Comparison of ENCODE assay signal across 29 cellular contexts in genomic region chr1:203564024-203564423, GRCh38.
A peak's percentile ranks its signal among the peaks of the same experiment; 100 is the strongest.
DNase-seq lines count a peak whose midpoint lies in the region; ATAC-seq, FAIRE-seq and TF ChIP-seq lines count a peak whose summit lies in the region.
"Had no signal": no experiment of that assay in that cellular context is flagged by ENCODE, and none has a peak within 500 bp of the region (broad histone marks: within the 10 kb centered on the region; RNA-seq: fewer than 3 reads in every experiment).

No MANE protein-coding gene starts in this region.

- H3K79me2 ChIP-seq in astrocyte (ENCODE audit: insufficient read depth, low read length) = no peaks in the 10 kb centered on the region

- no peaks in the 10 kb centered on the region for H3K9me3 Mint-ChIP-seq in astrocyte (ENCODE audit: unreplicated experiment)
- H3K9me3 Mint-ChIP-seq: neural crest cell; T-helper 2 cell treated with Interferon-gamma antibody and Interleukin-4, amounts not matched to agents 5 μg/mL and 100 μg/mL, for 36 hours had no signal

- intact Hi-C loops in posterior vena cava (cut with DNase I) (no loop called here), mucosa of descending colon (cut with DNase I, micrococcal nuclease) (no loop called here)

- H3K4me3 Mint-ChIP-seq in astrocyte (ENCODE audit: unreplicated experiment) = no peak overlapping the region
- H3K4me3 Mint-ChIP-seq: activated naive CD8-positive, alpha-beta T cell; neural crest cell; T-helper 2 cell treated with Interferon-gamma antibody and Interleukin-4, amounts not matched to agents 5 μg/mL and 100 μg/mL, for 36 hours had no signal

- no peak overlapping the region for H3K27ac ChIP-seq in astrocyte (ENCODE audit: low read depth, low read length)
- H3K27ac ChIP-seq: BLaER1 treated with 17β-estradiol and CSF1 and Interleukin-3, amounts not matched to agents 10 nM and 100 nM; body of pancreas; left ventricle myocardium inferior; Peyer's patch; right atrium auricular region; VCaP had no signal

- H3K4me1 ChIP-seq in astrocyte (ENCODE audit: insufficient read depth, low read length) (peaks cover 11% of the 10 kb centered on the region), mucosa of descending colon (ENCODE audit: low read depth) (no peaks in the 10 kb centered on the region)
- H3K4me1 ChIP-seq: body of pancreas, Peyer's patch had no signal

- H3K4me3 ChIP-seq in astrocyte (ENCODE audit: insufficient read depth, low read depth, low read length) = no peak overlapping the region
- no peak overlapping the region for H3K4me3 ChIP-seq in mucosa of descending colon
- H3K4me3 ChIP-seq: BLaER1 treated with 17β-estradiol and CSF1 and Interleukin-3, amounts not matched to agents 10 nM and 100 nM; body of pancreas; left ventricle myocardium inferior; Peyer's patch; right atrium auricular region had no signal

- no peak overlapping the region for H3K9ac ChIP-seq in astrocyte (ENCODE audit: low read length)
- H3K9ac ChIP-seq: BLaER1 treated with 17β-estradiol and CSF1 and Interleukin-3, amounts not matched to agents 10 nM and 100 nM had no signal

- no peak overlapping the region for H3K4me2 ChIP-seq in astrocyte (ENCODE audit: low read length)

- no peaks in the 10 kb centered on the region for H3K36me3 ChIP-seq in astrocyte (ENCODE audit: insufficient read depth, low read length)
- H3K36me3 ChIP-seq in mucosa of descending colon (ENCODE audit: low read depth) = no peaks in the 10 kb centered on the region
- H3K36me3 ChIP-seq: BLaER1 treated with 17β-estradiol and CSF1 and Interleukin-3, amounts not matched to agents 10 nM and 100 nM; left ventricle myocardium inferior; Peyer's patch; right atrium auricular region had no signal

- DNase-seq in GM03348 (ENCODE audit: low spot score) (peak; percentile 53), astrocyte (ENCODE audit: low read depth) (peak; percentile 61), fibroblast of peridontal ligament (ENCODE audit: extremely low read depth) (peak; percentile 61), posterior vena cava (ENCODE audit: low spot score) (peak; percentile 35), OCI-M2 (lab: John Stamatoyannopoulos, UW; ENCODE audit: unreplicated experiment) (no peak), mucosa of descending colon (no peak)
- DNase-seq: activated CD4-positive, alpha-beta T cell treated with anti-CD3 and anti-CD28 coated beads for 4 hours; body of pancreas; DMS53; islet precursor cell; left ventricle myocardium inferior; mesenchymal stem cell; NCI-H2107; SIG-M5; stimulated activated CD4-positive, alpha-beta T cell treated with anti-CD3 and anti-CD28 coated beads, Interleukin-1b, Interleukin-23, amount 100 ng/mL, for 48 hours; stimulated activated naive CD8-positive, alpha-beta T cell treated with anti-CD3 and anti-CD28 coated beads, Interleukin-15, Interleukin-2, amounts not matched to agents 100 U/mL and 50 U/mL, for 24 hours had no signal

- no peaks in the 10 kb centered on the region for H4K20me1 ChIP-seq in astrocyte (ENCODE audit: insufficient read depth, low read length)
- H4K20me1 ChIP-seq: BLaER1 treated with 17β-estradiol and CSF1 and Interleukin-3, amounts not matched to agents 10 nM and 100 nM had no signal

- FAIRE-seq in astrocyte (lab: Jason Lieb, UNC) = peak; percentile 17
- FAIRE-seq: endothelial cell of umbilical vein, G401.6, urothelium cell line had no signal

- no peaks in the 10 kb centered on the region for H3K36me3 Mint-ChIP-seq in astrocyte (ENCODE audit: low read depth, unreplicated experiment)

- TF ChIP-seq CTCF in astrocyte (IDR thresholded peaks at IDR 0.05; ENCODE audit: insufficient read depth, low read depth, low read length) (no peak), mucosa of descending colon (IDR thresholded peaks at IDR 0.05) (no peak)

- ATAC-seq in HG02884 (IDR thresholded peaks at IDR 0.05; ENCODE audit: unreplicated experiment) (no peak), mucosa of descending colon (no peak), HG03095 (IDR thresholded peaks at IDR 0.05; ENCODE audit: unreplicated experiment) (no peak)
- ATAC-seq: body of pancreas; HCT116; stimulated activated naive CD8-positive, alpha-beta T cell treated with anti-CD3 and anti-CD28 coated beads, Interleukin-15, Interleukin-2, amounts not matched to agents 100 U/mL and 50 U/mL, for 24 hours had no signal

- H3K27ac Mint-ChIP-seq in astrocyte (ENCODE audit: unreplicated experiment) = no peak overlapping the region
- H3K27ac Mint-ChIP-seq: activated naive CD8-positive, alpha-beta T cell; T-helper 2 cell treated with Interferon-gamma antibody and Interleukin-4, amounts not matched to agents 5 μg/mL and 100 μg/mL, for 36 hours had no signal

- no peak overlapping the region for H2AFZ ChIP-seq in astrocyte (ENCODE audit: low read depth, low read length)

- peaks cover 10% of the 10 kb centered on the region for H3K4me1 Mint-ChIP-seq in astrocyte (ENCODE audit: low read depth, unreplicated experiment)

- H3K9me3 ChIP-seq in astrocyte (ENCODE audit: insufficient read depth, low read depth, low read length) = no peaks in the 10 kb centered on the region
- no peaks in the 10 kb centered on the region for H3K9me3 ChIP-seq in mucosa of descending colon
- H3K9me3 ChIP-seq: body of pancreas, left ventricle myocardium inferior, Peyer's patch, right atrium auricular region had no signal

- peaks cover 10% of the 10 kb centered on the region for H3K27me3 Mint-ChIP-seq in astrocyte (ENCODE audit: low read depth, unreplicated experiment)
- H3K27me3 Mint-ChIP-seq: activated naive CD8-positive, alpha-beta T cell had no signal

- H3K27me3 ChIP-seq in astrocyte (ENCODE audit: insufficient read depth, low read length) = no peaks in the 10 kb centered on the region
- H3K27me3 ChIP-seq: BLaER1 treated with 17β-estradiol and CSF1 and Interleukin-3, amounts not matched to agents 10 nM and 100 nM; body of pancreas; Peyer's patch; right atrium auricular region had no signal

Comparison
In these comparisons a context has a peak if more than half of its experiments do, and no peak if none do; other contexts are left out.
1. DNase-seq: peak in GM03348 (single experiment), astrocyte (single experiment), fibroblast of peridontal ligament (single experiment) and posterior vena cava (single experiment); none in OCI-M2 (single experiment) and mucosa of descending colon (0 of 3).